In the genomic region with DNA sequence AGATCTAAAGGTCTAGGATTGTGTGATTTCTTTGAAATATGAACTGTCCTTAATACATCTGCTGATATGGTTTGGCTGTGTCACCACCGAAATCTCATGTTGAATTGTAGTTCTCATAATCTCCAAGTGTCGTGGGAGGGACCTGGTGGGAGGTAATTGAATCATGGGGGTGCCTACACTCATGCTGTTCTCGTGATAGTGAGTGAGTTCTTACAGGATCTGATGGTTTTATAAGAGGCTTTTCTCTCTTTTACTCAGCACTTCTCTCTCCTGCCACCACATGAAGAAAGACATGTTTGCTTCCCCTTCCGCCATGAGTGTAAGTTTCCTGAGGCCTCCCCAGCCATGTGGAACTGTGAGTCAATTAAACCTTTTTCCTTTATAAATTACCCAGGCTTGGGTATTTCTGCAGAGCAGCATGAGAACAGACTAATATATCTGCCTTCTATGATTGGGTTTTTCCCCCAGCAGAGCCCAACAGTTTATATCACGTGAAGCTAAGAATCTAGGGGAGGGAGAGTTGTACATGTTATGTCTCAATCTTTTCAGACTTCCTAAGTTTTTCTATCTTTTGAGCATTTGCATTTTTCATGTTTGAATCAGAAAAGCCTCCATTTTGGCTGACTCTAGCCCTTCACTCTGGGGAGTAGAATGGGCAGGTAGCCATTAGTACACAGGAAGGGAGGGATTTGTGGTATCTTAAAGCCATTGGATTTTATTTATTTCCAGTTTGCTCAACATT, we compare ENCODE assay signal across 1 cellular context.
TF ChIP-seq lines count a peak whose summit lies in the region.

No MANE protein-coding gene starts in this region.

TF ChIP-seq in GM12878, 131 proteins besides CTCF, POLR2A, EP300 and RAD21 (continued from another document):
- 0 out of 2 replicates have a peak, but pooled peaks have one; percentile 25 for TF ChIP-seq NFIC (IDR thresholded peaks at IDR 0.05; ENCODE audit: low read depth, low read length)
